42 cellular contexts compared by ENCODE assay signal in the genomic region with DNA sequence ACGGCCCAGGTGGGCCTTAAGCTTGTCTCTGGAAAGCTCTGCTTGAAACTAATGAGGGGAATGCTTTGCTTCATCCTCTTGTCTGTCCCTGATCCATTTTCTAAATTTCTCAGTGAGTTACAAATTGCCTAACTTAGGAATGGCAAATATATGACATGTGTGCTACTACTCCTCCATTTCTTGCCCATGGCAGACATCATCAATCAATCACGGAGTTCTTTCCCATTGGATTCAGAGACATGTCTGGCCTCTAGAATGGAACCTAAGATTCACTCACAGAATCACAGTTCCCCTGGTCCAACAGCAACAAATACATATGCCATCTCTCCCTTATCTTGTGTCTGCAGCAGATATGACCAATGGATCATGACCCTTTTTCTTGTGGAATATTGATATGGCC. TPM values are rescaled to one million over a fixed set of nuclear protein-coding genes. Genes with fewer than 3 reads are reported as not detected.
"Had no signal": no experiment of that assay in that cellular context is flagged by ENCODE, and none has a peak within 500 bp of the region (broad histone marks: within the 10 kb centered on the region; RNA-seq: fewer than 3 reads in every experiment).

No MANE protein-coding gene starts in this region.

- H3K4me1 ChIP-seq: adrenal gland, ascending aorta, body of pancreas, breast epithelium had no signal

- DNase-seq: activated effector memory CD4-positive, alpha-beta T cell treated with anti-CD3 and anti-CD28 coated beads, Interleukin-2, amount 50 U/mL, for 16 hours; activated effector memory CD4-positive, alpha-beta T cell treated with Interleukin-2 at 50 U/mL for 16 hours; activated gamma-delta T cell; activated gamma-delta T cell treated with Interleukin-2 at 50 U/mL for 16 hours; activated naive CD4-positive, alpha-beta T cell; activated naive CD4-positive, alpha-beta T cell treated with anti-CD3 and anti-CD28 coated beads for 36 hours; activated naive CD4-positive, alpha-beta T cell treated with anti-CD3 and anti-CD28 coated beads, Interleukin-2, amount 10 ng/mL, durations not matched to agents 7 days and 5 days; activated naive CD4-positive, alpha-beta T cell treated with anti-CD3 and anti-CD28 coated beads, Interleukin-2, amount 50 U/mL, for 16 hours; activated naive CD4-positive, alpha-beta T cell treated with Interleukin-2 at 50 U/mL for 16 hours; activated naive CD8-positive, alpha-beta T cell treated with anti-CD3 and anti-CD28 coated beads for 36 hours; activated naive CD8-positive, alpha-beta T cell treated with anti-CD3 and anti-CD28 coated beads, Interleukin-2, amount 10 ng/mL, durations not matched to agents 7 days and 5 days; activated naive CD8-positive, alpha-beta T cell treated with anti-CD3 and anti-CD28 coated beads, Interleukin-2, amount 50 U/mL, for 24 hours; activated T-cell treated with anti-CD3 and anti-CD28 coated beads, Interleukin-2, amount 50 U/mL, for 24 hours; activated T-cell treated with anti-CD3 and anti-CD28 coated beads, Interleukin-2, amount 50 U/mL, for 4 hours; activated T-cell treated with anti-CD3 and anti-CD28 coated beads, Interleukin-2, amount 50 U/mL, for 48 hours; activated T-cell treated with anti-CD3 and anti-CD28 coated beads, Interleukin-2, amount 50 U/mL, for 72 hours; adrenal gland; amniotic stem cell; amygdala; anterior cingulate cortex; body of pancreas; brain microvascular endothelial cell; caudate nucleus; central memory CD4-positive, alpha-beta T cell had no signal

- H3K9me3 ChIP-seq: adrenal gland, ascending aorta, body of pancreas, breast epithelium had no signal

- FAIRE-seq: astrocyte, bronchial epithelial cell had no signal

- H3K36me3 Mint-ChIP-seq: activated naive CD4-positive, alpha-beta T cell treated with anti-CD3 and anti-CD28 coated beads, Interleukin-2, amount 10 ng/mL, durations not matched to agents 7 days and 5 days; activated naive CD4-positive, alpha-beta T cell treated with anti-CD3 and anti-CD28 coated beads, Interleukin-2, amount 50 U/mL, for 24 hours; activated naive CD4-positive, alpha-beta T cell treated with anti-CD3 and anti-CD28 coated beads, Interleukin-2, amount 50 U/mL, for 72 hours; activated naive CD8-positive, alpha-beta T cell; activated naive CD8-positive, alpha-beta T cell treated with anti-CD3 and anti-CD28 coated beads for 36 hours; activated naive CD8-positive, alpha-beta T cell treated with anti-CD3 and anti-CD28 coated beads, Interleukin-2, amount 10 ng/mL, durations not matched to agents 7 days and 5 days; brain had no signal

- ATAC-seq: activated naive CD4-positive, alpha-beta T cell treated with anti-CD3 and anti-CD28 coated beads, Interleukin-2, amount 50 U/mL, for 72 hours; activated naive CD8-positive, alpha-beta T cell treated with anti-CD3 and anti-CD28 coated beads, Interleukin-2, amount 50 U/mL, for 24 hours; activated T-cell treated with anti-CD3 and anti-CD28 coated beads, Interleukin-2, amount 50 U/mL, for 4 hours; activated T-cell treated with anti-CD3 and anti-CD28 coated beads, Interleukin-2, amount 50 U/mL, for 72 hours; activated T-helper 17 cell treated with anti-CD3 and anti-CD28 coated beads, Interleukin-2, amount 50 U/mL, for 72 hours; body of pancreas had no signal

- H3K36me3 ChIP-seq: adrenal gland, ascending aorta, brain microvascular endothelial cell, breast epithelium, cardiac muscle cell had no signal

- H3K4me1 Mint-ChIP-seq: activated naive CD4-positive, alpha-beta T cell treated with anti-CD3 and anti-CD28 coated beads, Interleukin-2, amount 10 ng/mL, durations not matched to agents 7 days and 5 days; activated naive CD8-positive, alpha-beta T cell treated with anti-CD3 and anti-CD28 coated beads, Interleukin-2, amount 10 ng/mL, durations not matched to agents 7 days and 5 days; brain had no signal

- H3K27me3 ChIP-seq: ascending aorta, body of pancreas, brain microvascular endothelial cell had no signal

- H3K27ac Mint-ChIP-seq: activated naive CD4-positive, alpha-beta T cell treated with anti-CD3 and anti-CD28 coated beads for 36 hours; activated naive CD4-positive, alpha-beta T cell treated with anti-CD3 and anti-CD28 coated beads, Interleukin-2, amount 10 ng/mL, durations not matched to agents 7 days and 5 days; activated naive CD4-positive, alpha-beta T cell treated with anti-CD3 and anti-CD28 coated beads, Interleukin-2, amount 50 U/mL, for 24 hours; activated naive CD4-positive, alpha-beta T cell treated with anti-CD3 and anti-CD28 coated beads, Interleukin-2, amount 50 U/mL, for 72 hours; activated naive CD8-positive, alpha-beta T cell; activated naive CD8-positive, alpha-beta T cell treated with anti-CD3 and anti-CD28 coated beads for 36 hours; activated naive CD8-positive, alpha-beta T cell treated with anti-CD3 and anti-CD28 coated beads, Interleukin-2, amount 10 ng/mL, durations not matched to agents 7 days and 5 days; activated naive CD8-positive, alpha-beta T cell treated with anti-CD3 and anti-CD28 coated beads, Interleukin-2, amount 50 U/mL, for 24 hours; activated T-cell treated with anti-CD3 and anti-CD28 coated beads, Interleukin-2, amount 50 U/mL, for 24 hours; activated T-cell treated with anti-CD3 and anti-CD28 coated beads, Interleukin-2, amount 50 U/mL, for 72 hours; activated T-helper 1 cell treated with anti-CD3 and anti-CD28 coated beads, Interleukin-12 subunit alpha, Interleukin-12 subunit beta, Interleukin-2, Interleukin-4 antibody, amounts not matched to agents 30 ng/mL and 10 ng/mL and 1 ng/mL, durations not matched to agents 14 hours and 24 hours and 36 hours; activated T-helper 17 cell treated with anti-CD3 and anti-CD28 coated beads, Interleukin-2, amount 50 U/mL, for 72 hours; activated T-helper 2 cell treated with anti-CD3 and anti-CD28 coated beads, Interferon-gamma antibody, Interleukin-2, Interleukin-4, amounts not matched to agents 10 μg/mL and 5 μg/mL and 100 μg/mL, durations not matched to agents 14 hours and 24 hours and 36 hours; brain had no signal

- H3K27ac ChIP-seq: adrenal gland, ascending aorta, body of pancreas, brain microvascular endothelial cell, breast epithelium, cardiac muscle cell had no signal

- H3K4me3 Mint-ChIP-seq: activated naive CD4-positive, alpha-beta T cell treated with anti-CD3 and anti-CD28 coated beads for 36 hours; activated naive CD4-positive, alpha-beta T cell treated with anti-CD3 and anti-CD28 coated beads, Interleukin-2, amount 10 ng/mL, durations not matched to agents 7 days and 5 days; activated naive CD4-positive, alpha-beta T cell treated with anti-CD3 and anti-CD28 coated beads, Interleukin-2, amount 50 U/mL, for 24 hours; activated naive CD8-positive, alpha-beta T cell; activated naive CD8-positive, alpha-beta T cell treated with anti-CD3 and anti-CD28 coated beads for 36 hours; activated naive CD8-positive, alpha-beta T cell treated with anti-CD3 and anti-CD28 coated beads, Interleukin-2, amount 10 ng/mL, durations not matched to agents 7 days and 5 days; activated naive CD8-positive, alpha-beta T cell treated with anti-CD3 and anti-CD28 coated beads, Interleukin-2, amount 50 U/mL, for 24 hours; activated T-cell treated with anti-CD3 and anti-CD28 coated beads, Interleukin-2, amount 50 U/mL, for 24 hours; activated T-cell treated with anti-CD3 and anti-CD28 coated beads, Interleukin-2, amount 50 U/mL, for 4 hours; activated T-cell treated with anti-CD3 and anti-CD28 coated beads, Interleukin-2, amount 50 U/mL, for 72 hours; activated T-helper 1 cell treated with anti-CD3 and anti-CD28 coated beads, Interleukin-12 subunit alpha, Interleukin-12 subunit beta, Interleukin-2, Interleukin-4 antibody, amounts not matched to agents 30 ng/mL and 10 ng/mL and 1 ng/mL, durations not matched to agents 14 hours and 24 hours and 36 hours; activated T-helper 17 cell treated with anti-CD3 and anti-CD28 coated beads, Interleukin-2, amount 50 U/mL, for 72 hours; brain; central memory CD8-positive, alpha-beta T cell had no signal

- H3K27me3 Mint-ChIP-seq: activated naive CD4-positive, alpha-beta T cell treated with anti-CD3 and anti-CD28 coated beads, Interleukin-2, amount 10 ng/mL, durations not matched to agents 7 days and 5 days; activated naive CD4-positive, alpha-beta T cell treated with anti-CD3 and anti-CD28 coated beads, Interleukin-2, amount 50 U/mL, for 24 hours; activated naive CD8-positive, alpha-beta T cell; activated naive CD8-positive, alpha-beta T cell treated with anti-CD3 and anti-CD28 coated beads for 36 hours; activated naive CD8-positive, alpha-beta T cell treated with anti-CD3 and anti-CD28 coated beads, Interleukin-2, amount 50 U/mL, for 24 hours; activated T-cell treated with anti-CD3 and anti-CD28 coated beads, Interleukin-2, amount 50 U/mL, for 24 hours; activated T-helper 17 cell treated with anti-CD3 and anti-CD28 coated beads, Interleukin-2, amount 50 U/mL, for 72 hours; central memory CD8-positive, alpha-beta T cell had no signal

- H3K9me3 Mint-ChIP-seq: activated naive CD4-positive, alpha-beta T cell treated with anti-CD3 and anti-CD28 coated beads for 36 hours; activated naive CD4-positive, alpha-beta T cell treated with anti-CD3 and anti-CD28 coated beads, Interleukin-2, amount 10 ng/mL, durations not matched to agents 7 days and 5 days; activated naive CD4-positive, alpha-beta T cell treated with anti-CD3 and anti-CD28 coated beads, Interleukin-2, amount 50 U/mL, for 24 hours; activated naive CD4-positive, alpha-beta T cell treated with anti-CD3 and anti-CD28 coated beads, Interleukin-2, amount 50 U/mL, for 72 hours; activated naive CD8-positive, alpha-beta T cell treated with anti-CD3 and anti-CD28 coated beads for 36 hours; activated naive CD8-positive, alpha-beta T cell treated with anti-CD3 and anti-CD28 coated beads, Interleukin-2, amount 10 ng/mL, durations not matched to agents 7 days and 5 days; activated naive CD8-positive, alpha-beta T cell treated with anti-CD3 and anti-CD28 coated beads, Interleukin-2, amount 50 U/mL, for 24 hours; activated T-cell treated with anti-CD3 and anti-CD28 coated beads, Interleukin-2, amount 50 U/mL, for 24 hours; activated T-cell treated with anti-CD3 and anti-CD28 coated beads, Interleukin-2, amount 50 U/mL, for 4 hours; activated T-cell treated with anti-CD3 and anti-CD28 coated beads, Interleukin-2, amount 50 U/mL, for 72 hours; activated T-helper 1 cell treated with anti-CD3 and anti-CD28 coated beads, Interleukin-12 subunit alpha, Interleukin-12 subunit beta, Interleukin-2, Interleukin-4 antibody, amounts not matched to agents 30 ng/mL and 10 ng/mL and 1 ng/mL, durations not matched to agents 14 hours and 24 hours and 36 hours; activated T-helper 17 cell treated with anti-CD3 and anti-CD28 coated beads, Interleukin-2, amount 50 U/mL, for 72 hours; activated T-helper 2 cell treated with anti-CD3 and anti-CD28 coated beads, Interferon-gamma antibody, Interleukin-2, Interleukin-4, amounts not matched to agents 10 μg/mL and 5 μg/mL and 100 μg/mL, durations not matched to agents 14 hours and 24 hours and 36 hours; central memory CD8-positive, alpha-beta T cell had no signal

- H3K4me3 ChIP-seq: adrenal gland, ascending aorta, body of pancreas, breast epithelium, cardiac muscle cell had no signal

RNA-seq across cellular contexts. Expression of a gene that starts 6.6 kb away (rescaled TPM):
- total RNA-seq: activated naive CD4-positive, alpha-beta T cell treated with anti-CD3 and anti-CD28 coated beads for 36 hours; activated naive CD4-positive, alpha-beta T cell treated with anti-CD3 and anti-CD28 coated beads, Interleukin-2, amount 50 U/mL, for 72 hours; activated naive CD8-positive, alpha-beta T cell treated with anti-CD3 and anti-CD28 coated beads for 36 hours; activated naive CD8-positive, alpha-beta T cell treated with anti-CD3 and anti-CD28 coated beads, Interleukin-2, amount 10 ng/mL, durations not matched to agents 7 days and 5 days; activated T-cell treated with anti-CD3 and anti-CD28 coated beads, Interleukin-2, amount 50 U/mL, for 4 hours; activated T-cell treated with anti-CD3 and anti-CD28 coated beads, Interleukin-2, amount 50 U/mL, for 72 hours; activated T-helper 1 cell treated with anti-CD3 and anti-CD28 coated beads, Interleukin-12 subunit alpha, Interleukin-12 subunit beta, Interleukin-2, Interleukin-4 antibody, amounts not matched to agents 30 ng/mL and 10 ng/mL and 1 ng/mL, durations not matched to agents 14 hours and 24 hours and 36 hours; activated T-helper 17 cell treated with anti-CD3 and anti-CD28 coated beads, Interleukin-2, amount 50 U/mL, for 72 hours; activated T-helper 2 cell treated with anti-CD3 and anti-CD28 coated beads, Interferon-gamma antibody, Interleukin-2, Interleukin-4, amounts not matched to agents 10 μg/mL and 5 μg/mL and 100 μg/mL, durations not matched to agents 14 hours and 24 hours and 36 hours; adrenal gland; aorta; ascending aorta; astrocyte; body of pancreas; breast epithelium; bronchial epithelial cell; cardiac muscle cell; cardiac septum; cerebellum; chondrocyte had no signal
- polyA plus RNA-seq: aorta, cardiac muscle cell had no signal

RNA-seq across cellular contexts. Expression of a gene that starts 19.1 kb away (rescaled TPM):
- total RNA-seq: activated naive CD4-positive, alpha-beta T cell treated with anti-CD3 and anti-CD28 coated beads for 36 hours; activated naive CD4-positive, alpha-beta T cell treated with anti-CD3 and anti-CD28 coated beads, Interleukin-2, amount 50 U/mL, for 72 hours; activated naive CD8-positive, alpha-beta T cell treated with anti-CD3 and anti-CD28 coated beads for 36 hours; activated naive CD8-positive, alpha-beta T cell treated with anti-CD3 and anti-CD28 coated beads, Interleukin-2, amount 10 ng/mL, durations not matched to agents 7 days and 5 days; activated T-cell treated with anti-CD3 and anti-CD28 coated beads, Interleukin-2, amount 50 U/mL, for 4 hours; activated T-cell treated with anti-CD3 and anti-CD28 coated beads, Interleukin-2, amount 50 U/mL, for 72 hours; activated T-helper 1 cell treated with anti-CD3 and anti-CD28 coated beads, Interleukin-12 subunit alpha, Interleukin-12 subunit beta, Interleukin-2, Interleukin-4 antibody, amounts not matched to agents 30 ng/mL and 10 ng/mL and 1 ng/mL, durations not matched to agents 14 hours and 24 hours and 36 hours; activated T-helper 17 cell treated with anti-CD3 and anti-CD28 coated beads, Interleukin-2, amount 50 U/mL, for 72 hours; activated T-helper 2 cell treated with anti-CD3 and anti-CD28 coated beads, Interferon-gamma antibody, Interleukin-2, Interleukin-4, amounts not matched to agents 10 μg/mL and 5 μg/mL and 100 μg/mL, durations not matched to agents 14 hours and 24 hours and 36 hours; adrenal gland; aorta; ascending aorta; astrocyte; body of pancreas; breast epithelium; bronchial epithelial cell; cardiac muscle cell; cardiac septum; cerebellum; chondrocyte had no signal
- polyA plus RNA-seq: adipose tissue, adrenal gland, aorta, cardiac muscle cell had no signal

RNA-seq across cellular contexts. Expression of a gene that starts 41.4 kb away (rescaled TPM):
- total RNA-seq: activated naive CD4-positive, alpha-beta T cell treated with anti-CD3 and anti-CD28 coated beads for 36 hours; activated naive CD4-positive, alpha-beta T cell treated with anti-CD3 and anti-CD28 coated beads, Interleukin-2, amount 50 U/mL, for 72 hours; activated naive CD8-positive, alpha-beta T cell treated with anti-CD3 and anti-CD28 coated beads for 36 hours; activated naive CD8-positive, alpha-beta T cell treated with anti-CD3 and anti-CD28 coated beads, Interleukin-2, amount 10 ng/mL, durations not matched to agents 7 days and 5 days; activated T-cell treated with anti-CD3 and anti-CD28 coated beads, Interleukin-2, amount 50 U/mL, for 4 hours; activated T-cell treated with anti-CD3 and anti-CD28 coated beads, Interleukin-2, amount 50 U/mL, for 72 hours; activated T-helper 1 cell treated with anti-CD3 and anti-CD28 coated beads, Interleukin-12 subunit alpha, Interleukin-12 subunit beta, Interleukin-2, Interleukin-4 antibody, amounts not matched to agents 30 ng/mL and 10 ng/mL and 1 ng/mL, durations not matched to agents 14 hours and 24 hours and 36 hours; activated T-helper 17 cell treated with anti-CD3 and anti-CD28 coated beads, Interleukin-2, amount 50 U/mL, for 72 hours; activated T-helper 2 cell treated with anti-CD3 and anti-CD28 coated beads, Interferon-gamma antibody, Interleukin-2, Interleukin-4, amounts not matched to agents 10 μg/mL and 5 μg/mL and 100 μg/mL, durations not matched to agents 14 hours and 24 hours and 36 hours; adrenal gland; aorta; ascending aorta; astrocyte; body of pancreas; breast epithelium; bronchial epithelial cell; cardiac muscle cell; cardiac septum; cerebellum; chondrocyte had no signal
- polyA plus RNA-seq: adipose tissue, adrenal gland, aorta, cardiac muscle cell had no signal
